8 cellular contexts compared by ENCODE assay signal in the genomic region with DNA sequence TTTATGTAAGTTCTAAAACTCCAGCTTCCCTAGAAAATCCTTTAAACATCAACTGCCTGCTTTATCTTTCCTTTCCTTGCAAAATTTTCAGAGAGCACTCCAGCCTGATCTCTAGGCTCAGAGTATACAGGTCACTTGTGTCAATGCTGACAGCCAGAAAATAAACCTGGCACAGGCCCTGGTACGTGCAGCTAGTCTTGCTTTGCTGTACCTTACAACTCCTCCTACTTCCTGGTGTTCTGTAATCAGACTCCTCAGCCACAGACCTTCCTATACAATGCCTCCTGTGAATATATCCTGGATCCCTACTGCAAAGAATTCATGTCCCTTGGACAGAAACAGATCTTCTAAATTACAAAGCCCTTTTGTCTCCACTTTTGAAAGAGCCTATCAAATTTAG. TPM values are rescaled to one million over a fixed set of nuclear protein-coding genes. Genes with fewer than 3 reads are reported as not detected.
DNase-seq lines count a peak whose midpoint lies in the region; ATAC-seq, FAIRE-seq and TF ChIP-seq lines count a peak whose summit lies in the region.

No MANE protein-coding gene starts in this region.

- H3K9me1 ChIP-seq in K562 (ENCODE audit: control insufficient read depth, insufficient read depth, low read length): no peaks in the 10 kb centered on the region

- H3K4me3 ChIP-seq in K562 (no peak overlapping the region), tibial artery (no peak overlapping the region)

- H3K27me3 Mint-ChIP-seq in natural killer cell (ENCODE audit: low read depth in 2 of 2): peaks cover 0 to 6% of the 10 kb centered on the region in 2 donors

- no peak overlapping the region for H3K4me3 Mint-ChIP-seq in natural killer cell

- no peaks in the 10 kb centered on the region for H3K79me2 ChIP-seq in K562 (ENCODE audit: control insufficient read depth, insufficient read depth, low read length)

- H3K9me3 Mint-ChIP-seq in natural killer cell: no peaks in the 10 kb centered on the region

- 0% methylated on average over 1 of the region's 1 CpG for WGBS in K562 (ENCODE audit: insufficient coverage, low coverage, missing lambda C conversion rate)

- POLR2A ChIA-PET in K562 (lab: Yijun Ruan, JAX) (interaction anchor here (0.7 to 1.2 kb wide), 2 partner anchors 10 to 16 kb away, joined by 4 to 5 read pairs; no protein-coding TSS in a partner anchor), RWPE1 (lab: Yijun Ruan, JAX; ENCODE audit: low non-redundant PET) (no interaction called here)

- peak; percentile 35 for ATAC-seq in GM21717 (IDR thresholded peaks at IDR 0.05; ENCODE audit: unreplicated experiment)
- peak; percentile 94 for ATAC-seq in K562
- peak; percentile 59 to 81 (median 66) for ATAC-seq in natural killer cell

- H3K36me3 ChIP-seq in K562 (ENCODE audit: control insufficient read depth, insufficient read depth, low read length) (no peaks in the 10 kb centered on the region), tibial artery (no peaks in the 10 kb centered on the region)

- FAIRE-seq in K562 (lab: Jason Lieb, UNC): peak; percentile 73

- H4K20me1 ChIP-seq in K562 (replicated peaks; ENCODE audit: control insufficient read depth, insufficient read depth, low read length): no peaks in the 10 kb centered on the region

- H3K4me1 ChIP-seq in K562 (replicated peaks in 1 of 2; ENCODE audit: control insufficient read depth in 2 of 2, insufficient read depth in 2 of 2, low read length in 2 of 2) (peaks cover 7 to 18% of the 10 kb centered on the region in 2 experiments), tibial artery (no peaks in the 10 kb centered on the region)

- intact Hi-C loops in K562 (cut with micrococcal nuclease) (loop anchor here (5.0 kb wide), 1 partner anchor 85 kb away; no protein-coding TSS in a partner anchor), natural killer cell (cut with micrococcal nuclease) (no loop called here), tibial artery (cut with DNase I; ENCODE audit: low total_unique reads) (no loop called here)

- BruUV-seq in K562 (replicated peaks; lab: Mats Ljungman, UMichigan): no TSS peak

- DNase-seq in CMK (ENCODE audit: low read depth) (peak; percentile 38), NCI-H226 (peak; percentile 42), K562 (ENCODE audit: extremely low read depth in 1 of 4, low spot score in 3 of 4) (peak in 3 of 4 experiments; percentile 16 to 62 (median 43)), natural killer cell (no peak), RWPE1 (ENCODE audit: low spot score) (no peak), NCI-H446 (lab: John Stamatoyannopoulos, UW) (no peak), tibial artery (no peak)

- no peaks in the 10 kb centered on the region for H3K9me3 ChIP-seq in K562 (replicated peaks; ENCODE audit: control insufficient read depth, insufficient read depth, low read depth, low read length)
- no peaks in the 10 kb centered on the region for H3K9me3 ChIP-seq in tibial artery

- TF ChIP-seq EP300 in K562 (IDR thresholded peaks at IDR 0.05; ENCODE audit: low read length): no peak

- H3K4me2 ChIP-seq in K562 (ENCODE audit: insufficient read depth, low read length): peak overlapping the region; percentile 20

- in situ Hi-C loops in K562 (cut with MboI): no loop called here

- TF ChIP-seq POLR2A in K562 (conservative IDR thresholded peaks at IDR 0.05): no peak

- H3K27me3 ChIP-seq in K562 (ENCODE audit: control insufficient read depth in 2 of 2, insufficient read depth in 2 of 2, low read length in 2 of 2): no peaks in the 10 kb centered on the region
- no peaks in the 10 kb centered on the region for H3K27me3 ChIP-seq in tibial artery

- H2AFZ ChIP-seq in K562 (ENCODE audit: low read depth, low read length): peak overlapping the region; percentile 76

- CTCF ChIA-PET in K562 (lab: Yijun Ruan, JAX; ENCODE audit: low intra/inter-chr PET ratio) (no interaction called here), RWPE1 (lab: Yijun Ruan, JAX) (interaction anchor here (1.1 kb wide), 1 partner anchor 86 kb away, joined by 5 read pairs; no protein-coding TSS in a partner anchor)

- H3K27ac Mint-ChIP-seq in natural killer cell: peak overlapping the region in 1 of 2 donors; percentile 39

- TF ChIP-seq CTCF in K562 (IDR thresholded peaks at IDR 0.05 in 2 of 3, conservative IDR thresholded peaks at IDR 0.05 in 1 of 3; ENCODE audit: insufficient read depth in 2 of 3, low read depth in 1 of 3, low read length in 3 of 3): no peak
- no peak for TF ChIP-seq CTCF in natural killer cell (IDR thresholded peaks at IDR 0.05)
- TF ChIP-seq CTCF in RWPE1 (conservative IDR thresholded peaks at IDR 0.05; ENCODE audit: low read depth): no peak
- TF ChIP-seq CTCF in tibial artery (IDR thresholded peaks at IDR 0.05): no peak

- no peak for TF ChIP-seq RAD21 in K562 (CRISPR knock-in tag; conservative IDR thresholded peaks at IDR 0.05 in 1 of 2, IDR thresholded peaks at IDR 0.05 in 1 of 2)

- H3K36me3 Mint-ChIP-seq in natural killer cell: no peaks in the 10 kb centered on the region

- peak overlapping the region; percentile 8 to 59; a peak in 2 of 4 replicates for H3K9ac ChIP-seq in K562 (ENCODE audit: insufficient read depth in 1 of 2, low read depth in 2 of 2, low read length in 2 of 2)

- peak overlapping the region; percentile 51 for H3K27ac ChIP-seq in K562 (ENCODE audit: extremely low read depth, low read depth, low read length)
- H3K27ac ChIP-seq in RWPE1: no peak overlapping the region
- H3K27ac ChIP-seq in tibial artery: no peak overlapping the region

- peaks cover 8 to 9% of the 10 kb centered on the region in 2 donors for H3K4me1 Mint-ChIP-seq in natural killer cell

TF ChIP-seq in K562, 482 proteins besides CTCF, POLR2A, EP300 and RAD21 (continues in another document):
- TF ChIP-seq, protein P1, sequence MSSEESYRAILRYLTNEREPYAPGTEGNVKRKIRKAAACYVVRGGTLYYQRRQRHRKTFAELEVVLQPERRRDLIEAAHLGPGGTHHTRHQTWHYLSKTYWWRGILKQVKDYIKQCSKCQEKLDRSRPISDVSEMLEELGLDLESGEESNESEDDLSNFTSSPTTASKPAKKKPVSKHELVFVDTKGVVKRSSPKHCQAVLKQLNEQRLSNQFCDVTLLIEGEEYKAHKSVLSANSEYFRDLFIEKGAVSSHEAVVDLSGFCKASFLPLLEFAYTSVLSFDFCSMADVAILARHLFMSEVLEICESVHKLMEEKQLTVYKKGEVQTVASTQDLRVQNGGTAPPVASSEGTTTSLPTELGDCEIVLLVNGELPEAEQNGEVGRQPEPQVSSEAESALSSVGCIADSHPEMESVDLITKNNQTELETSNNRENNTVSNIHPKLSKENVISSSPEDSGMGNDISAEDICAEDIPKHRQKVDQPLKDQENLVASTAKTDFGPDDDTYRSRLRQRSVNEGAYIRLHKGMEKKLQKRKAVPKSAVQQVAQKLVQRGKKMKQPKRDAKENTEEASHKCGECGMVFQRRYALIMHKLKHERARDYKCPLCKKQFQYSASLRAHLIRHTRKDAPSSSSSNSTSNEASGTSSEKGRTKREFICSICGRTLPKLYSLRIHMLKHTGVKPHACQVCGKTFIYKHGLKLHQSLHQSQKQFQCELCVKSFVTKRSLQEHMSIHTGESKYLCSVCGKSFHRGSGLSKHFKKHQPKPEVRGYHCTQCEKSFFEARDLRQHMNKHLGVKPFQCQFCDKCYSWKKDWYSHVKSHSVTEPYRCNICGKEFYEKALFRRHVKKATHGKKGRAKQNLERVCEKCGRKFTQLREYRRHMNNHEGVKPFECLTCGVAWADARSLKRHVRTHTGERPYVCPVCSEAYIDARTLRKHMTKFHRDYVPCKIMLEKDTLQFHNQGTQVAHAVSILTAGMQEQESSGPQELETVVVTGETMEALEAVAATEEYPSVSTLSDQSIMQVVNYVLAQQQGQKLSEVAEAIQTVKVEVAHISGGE (CRISPR knock-in tag; IDR thresholded peaks at IDR 0.05): peak in 1 of 3 experiments; percentile 65; a peak in 1 of 6 replicates
- TF ChIP-seq ESRRB (CRISPR knock-in tag; IDR thresholded peaks at IDR 0.05; ENCODE audit: borderline replicate concordance): no peak

RNA-seq across cellular contexts. Expression of a gene that starts 24.2 kb away (rescaled TPM):
- total RNA-seq in K562 (2011; cell fraction: chromatin; rRNA removed; ENCODE audit: low replicate concordance): 82.8 and 147 TPM in 2 replicates
- 97.2 and 106 TPM in 2 replicates for total RNA-seq in K562 (2011; cell fraction: nucleolus; rRNA removed)
- total RNA-seq in K562 (2011; cell fraction: nucleoplasm; rRNA removed): 158 and 240 TPM in 2 replicates
- total RNA-seq in K562 (2014; rRNA removed): 50.2 and 55.0 TPM in 2 replicates
- total RNA-seq in K562 (2014; rRNA removed; fragmentation: Illumina TruSeq; extraction: Trizol): 132 and 151 TPM in 2 replicates
- total RNA-seq in K562 (2015; rRNA removed; fragmentation: Illumina TruSeq; extraction: Trizol): 139 and 149 TPM in 2 replicates
- total RNA-seq in K562 (2021): 80.0 and 82.4 TPM in 2 replicates
- polyA plus RNA-seq in K562 (2011; rRNA removed): 327 and 344 TPM in 2 replicates
- polyA plus RNA-seq in K562 (2011; cell fraction: cytosol; rRNA removed): 95.7 and 139 TPM in 2 replicates
- 33.6 and 76.0 TPM in 2 replicates for polyA plus RNA-seq in K562 (2011; cell fraction: nucleus; rRNA removed)
- 73.9 and 87.4 TPM in 2 replicates for polyA plus RNA-seq in K562 (2012)
- polyA plus RNA-seq in K562 (2014; fragmentation: Illumina TruSeq; extraction: Trizol): 100 and 104 TPM in 2 replicates
- 10 to 100 TPM; 19.8 to 29.4 TPM for polyA plus RNA-seq in K562 (2014; fragmentation: Nextera tagmentation; extraction: Ambion mirVana)
- 50.1 and 52.3 TPM in 2 replicates for polyA plus RNA-seq in K562 (2014; rRNA removed)
- polyA minus RNA-seq in K562 (2011; rRNA and poly(A)+ RNA removed): 518 and 545 TPM in 2 replicates
- 108 and 135 TPM in 2 replicates for polyA minus RNA-seq in K562 (2011; cell fraction: cytosol; rRNA and poly(A)+ RNA removed)
- 22.5 and 48.3 TPM in 2 replicates for polyA minus RNA-seq in K562 (2011; cell fraction: nucleus; rRNA and poly(A)+ RNA removed)
- 100 to 1,000 TPM; 100 to 126 (median 118) TPM for total RNA-seq in natural killer cell

RNA-seq across cellular contexts. Expression of a gene that starts 53.7 kb away (rescaled TPM):
- total RNA-seq in K562 (2011; cell fraction: chromatin; rRNA removed; ENCODE audit: low replicate concordance): not detected in 2 replicates
- not detected in 2 replicates for total RNA-seq in K562 (2011; cell fraction: nucleolus; rRNA removed)
- not detected in 2 replicates for total RNA-seq in K562 (2011; cell fraction: nucleoplasm; rRNA removed)
- total RNA-seq in K562 (2014; rRNA removed) (not detected in 2 replicates), K562 (2014; rRNA removed; fragmentation: Illumina TruSeq; extraction: Trizol) (not detected in 2 replicates), K562 (2015; rRNA removed; fragmentation: Illumina TruSeq; extraction: Trizol) (not detected in 2 replicates), K562 (2021) (0.13 and 0.31 TPM in 2 replicates), natural killer cell (not detected)
- polyA plus RNA-seq in K562 (2011; rRNA removed) (not detected in 2 replicates), K562 (2014; fragmentation: Illumina TruSeq; extraction: Trizol) (not detected in 2 replicates), K562 (2014; fragmentation: Nextera tagmentation; extraction: Ambion mirVana) (not detected), K562 (2014; rRNA removed) (not detected in 2 replicates)
- not detected in 2 replicates for polyA plus RNA-seq in K562 (2011; cell fraction: cytosol; rRNA removed)
- not detected in 2 replicates for polyA plus RNA-seq in K562 (2011; cell fraction: nucleus; rRNA removed)
- polyA plus RNA-seq in K562 (2012): not detected in 2 replicates
- polyA minus RNA-seq in K562 (2011; rRNA and poly(A)+ RNA removed): not detected in 2 replicates
- not detected in 2 replicates for polyA minus RNA-seq in K562 (2011; cell fraction: cytosol; rRNA and poly(A)+ RNA removed)
- polyA minus RNA-seq in K562 (2011; cell fraction: nucleus; rRNA and poly(A)+ RNA removed): not detected in 2 replicates

Comparison
In these comparisons a context has a peak if more than half of its experiments do, and no peak if none do; other contexts are left out.
1. DNase-seq: peak in CMK (single experiment), NCI-H226 (single experiment) and K562 (3 of 4); none in natural killer cell (single experiment), RWPE1 (single experiment), NCI-H446 (0 of 2) and tibial artery (0 of 2).
2. ATAC-seq: peak in every context shown above with its lines; median percentile 94 in K562; 66 in natural killer cell; 35 in GM21717.